ENCODE assay signal across 19 cellular contexts in the genomic region with DNA sequence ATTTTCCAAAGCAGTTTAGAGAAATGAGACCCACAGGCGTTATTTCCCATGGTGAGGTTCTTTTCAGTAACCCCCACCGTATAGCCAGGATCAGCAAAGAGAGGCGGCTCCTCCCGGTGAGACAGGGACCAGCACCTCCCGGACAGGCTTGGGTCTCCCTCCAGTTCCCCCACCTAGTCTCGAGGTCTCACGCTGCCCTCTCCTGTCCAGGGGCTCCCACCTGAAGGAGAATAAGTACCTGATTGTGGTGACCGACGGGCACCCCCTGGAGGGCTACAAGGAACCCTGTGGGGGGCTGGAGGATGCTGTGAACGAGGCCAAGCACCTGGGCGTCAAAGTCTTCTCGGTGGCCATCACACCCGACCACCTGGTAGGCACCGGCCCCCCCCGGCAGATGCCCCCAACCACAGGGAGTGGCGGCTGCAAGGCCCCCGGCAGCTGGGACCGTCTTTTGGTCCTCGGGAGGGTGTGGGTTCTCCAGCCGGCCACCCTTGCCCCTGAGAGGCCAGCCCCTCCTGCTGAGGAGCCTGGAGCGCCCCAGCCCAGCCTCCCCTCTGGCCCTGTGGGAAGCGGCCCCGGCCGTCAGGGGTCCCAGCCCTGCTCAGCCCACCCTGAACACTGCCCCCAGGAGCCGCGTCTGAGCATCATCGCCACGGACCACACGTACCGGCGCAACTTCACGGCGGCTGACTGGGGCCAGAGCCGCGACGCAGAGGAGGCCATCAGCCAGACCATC. TPM values are rescaled to one million over a fixed set of nuclear protein-coding genes. Genes with fewer than 3 reads are reported as not detected.
DNase-seq lines count a peak whose midpoint lies in the region; ATAC-seq, FAIRE-seq and TF ChIP-seq lines count a peak whose summit lies in the region.
"Had no signal": no experiment of that assay in that cellular context is flagged by ENCODE, and none has a peak within 500 bp of the region (broad histone marks: within the 10 kb centered on the region; RNA-seq: fewer than 3 reads in every experiment).

No MANE protein-coding gene starts in this region.

- WGBS in right lobe of liver (ENCODE audit: insufficient coverage, low coverage, low lambda C conversion rate, missing lambda C conversion rate): 85% methylated on average over 7 of the region's 36 CpGs
- WGBS in HepG2 (ENCODE audit: low lambda C conversion rate): 96% methylated on average over 11 of the region's 36 CpGs
- WGBS in esophagus muscularis mucosa: 76% methylated on average over 12 of the region's 36 CpGs
- 68 to 80% (median 79%) methylated on average over 29 to 36 of the region's 36 CpGs for WGBS in ovary, 3 donors

- no peak overlapping the region for H3K4me2 ChIP-seq in HepG2 (ENCODE audit: low read depth, low read length)

- no peak for TF ChIP-seq CTCF in right lobe of liver (IDR thresholded peaks at IDR 0.05)
- no peak for TF ChIP-seq CTCF in HepG2 (CRISPR knock-in tag; IDR thresholded peaks at IDR 0.05)
- no peak for TF ChIP-seq CTCF in esophagus muscularis mucosa (IDR thresholded peaks at IDR 0.05)
- TF ChIP-seq CTCF in ovary (IDR thresholded peaks at IDR 0.05): no peak

- H3K79me2 ChIP-seq in HepG2 (ENCODE audit: insufficient read depth, low read length): no peaks in the 10 kb centered on the region

- TF ChIP-seq EP300 in HepG2 (IDR thresholded peaks at IDR 0.05; ENCODE audit: low read depth in 2 of 2, low read length in 2 of 2) (no peak), HepG2 (CRISPR knock-in tag; IDR thresholded peaks at IDR 0.05; ENCODE audit: borderline replicate concordance) (no peak), esophagus muscularis mucosa (IDR thresholded peaks at IDR 0.05) (no peak), ovary (IDR thresholded peaks at IDR 0.05) (no peak)

- BruUV-seq in HepG2 (replicated peaks; lab: Mats Ljungman, UMichigan): no TSS peak

- no peak for ATAC-seq in right lobe of liver
- ATAC-seq in HepG2: no peak
- no peak for ATAC-seq in GM18520 (IDR thresholded peaks at IDR 0.05; ENCODE audit: unreplicated experiment)
- ATAC-seq: activated T-helper 17 cell treated with anti-CD3 and anti-CD28 coated beads, Interleukin-2, amount 50 U/mL, for 72 hours; naive thymus-derived CD4-positive, alpha-beta T cell had no signal

- DNase-seq in right lobe of liver (peak in 2 of 3 donors; percentile 19 to 39), HepG2 (ENCODE audit: low spot score) (no peak), esophagus muscularis mucosa (ENCODE audit: extremely low spot score) (no peak), ovary (peak; percentile 13 to 42 (median 31)), GDM1 (lab: John Stamatoyannopoulos, UW) (no peak), HCEC 1CT (no peak), DMS53 (lab: John Stamatoyannopoulos, UW) (no peak)
- DNase-seq: immature natural killer cell; mammary epithelial cell; NCI-H2107; NCI-H524 treated with DMSO at 0.1 percent for 48 hours; SHP77 treated with DMSO at 0.1 percent for 48 hours; stimulated activated naive CD4-positive, alpha-beta T cell treated with Interleukin-2 at 50 U/mL for 16 hours had no signal

- no peak overlapping the region for H2AFZ ChIP-seq in HepG2 (ENCODE audit: low read length)

- H3K27ac ChIP-seq in right lobe of liver: no peak overlapping the region
- no peak overlapping the region for H3K27ac ChIP-seq in HepG2 (ENCODE audit: extremely low read length, insufficient read depth, low read length)
- H3K27ac ChIP-seq in esophagus muscularis mucosa (replicated peaks in 1 of 4): peak overlapping the region; percentile 96 to 99 (median 97)
- peak overlapping the region; percentile 14 to 32 for H3K27ac ChIP-seq in ovary
- H3K27ac ChIP-seq: VCaP had no signal

- H3K4me3 ChIP-seq in right lobe of liver (no peak overlapping the region), HepG2 (replicated peaks in 1 of 3; ENCODE audit: insufficient read depth in 1 of 3, low read depth in 2 of 3, low read length in 3 of 3) (no peak overlapping the region), esophagus muscularis mucosa (peak overlapping the region in 1 of 4 donors; percentile 71), ovary (no peak overlapping the region)

- H4K20me1 ChIP-seq in HepG2 (ENCODE audit: insufficient read depth, low read length): no peaks in the 10 kb centered on the region

- no peaks in the 10 kb centered on the region for H3K27me3 ChIP-seq in right lobe of liver
- H3K27me3 ChIP-seq in HepG2 (ENCODE audit: control insufficient read depth in 1 of 2, insufficient read depth in 2 of 2, low read length in 2 of 2): peaks cover 3 to 12% of the 10 kb centered on the region in 2 experiments; a peak in 4 of 5 replicates
- H3K27me3 ChIP-seq in esophagus muscularis mucosa: no peaks in the 10 kb centered on the region
- no peaks in the 10 kb centered on the region for H3K27me3 ChIP-seq in ovary

- H3K4me1 ChIP-seq in right lobe of liver (peaks cover 0 to 4% (median 2%) of the 10 kb centered on the region in 4 donors), HepG2 (ENCODE audit: insufficient read depth, low read length) (peaks cover 9% of the 10 kb centered on the region), esophagus muscularis mucosa (peaks cover 26 to 84% (median 78%) of the 10 kb centered on the region in 4 donors), ovary (ENCODE audit: insufficient read depth) (peaks cover 18% of the 10 kb centered on the region)

- POLR2A ChIA-PET in HepG2 (lab: Yijun Ruan, JAX): no interaction called here

- TF ChIP-seq RAD21 in HepG2 (CRISPR knock-in tag; IDR thresholded peaks at IDR 0.05): no peak

- TF ChIP-seq POLR2A in right lobe of liver (IDR thresholded peaks at IDR 0.05) (no peak), HepG2 (IDR thresholded peaks at IDR 0.05; ENCODE audit: insufficient read depth in 1 of 2, low read depth in 2 of 2, low read length in 2 of 2) (no peak), esophagus muscularis mucosa (IDR thresholded peaks at IDR 0.05; ENCODE audit: low read depth) (no peak), ovary (IDR thresholded peaks at IDR 0.05) (no peak)

- no peaks in the 10 kb centered on the region for H3K9me3 ChIP-seq in right lobe of liver
- no peaks in the 10 kb centered on the region for H3K9me3 ChIP-seq in HepG2 (ENCODE audit: low read length)
- H3K9me3 ChIP-seq in esophagus muscularis mucosa: no peaks in the 10 kb centered on the region
- H3K9me3 ChIP-seq in ovary: no peaks in the 10 kb centered on the region
- H3K9me3 ChIP-seq: Caco-2 had no signal

- CTCF ChIA-PET in HepG2 (lab: Yijun Ruan, JAX; ENCODE audit: low intra/inter-chr PET ratio, low total read pairs): no interaction called here

- FAIRE-seq in HepG2 (lab: Jason Lieb, UNC): no peak
- FAIRE-seq: colon had no signal

- H3K9ac ChIP-seq in HepG2 (ENCODE audit: insufficient read depth, low read depth, low read length): no peak overlapping the region

- intact Hi-C loops in right lobe of liver (cut with DNase I) (no loop called here), HepG2 (cut with micrococcal nuclease; ENCODE audit: unreplicated experiment) (no loop called here), esophagus muscularis mucosa (cut with DNase I) (no loop called here), ovary (cut with DNase I) (no loop called here)

- in situ Hi-C loops in HepG2 (cut with HindIII; ENCODE audit: extremely low pct_ligation_motif_present, low pct_unique_long_range_greater_than_20kb): no loop called here

- H3K36me3 ChIP-seq in right lobe of liver (no peaks in the 10 kb centered on the region), HepG2 (replicated peaks in 1 of 2; ENCODE audit: control insufficient read depth in 1 of 2, insufficient read depth in 2 of 2, low read length in 2 of 2) (no peaks in the 10 kb centered on the region), esophagus muscularis mucosa (peaks cover 43 to 74% (median 72%) of the 10 kb centered on the region in 4 donors), ovary (no peaks in the 10 kb centered on the region)

TF ChIP-seq in HepG2, 621 proteins besides CTCF, POLR2A, EP300 and RAD21 (continues in another document):
- TF ChIP-seq GPN1 (CRISPR knock-in tag; IDR thresholded peaks at IDR 0.05; ENCODE audit: borderline replicate concordance): no peak
- TF ChIP-seq ZNF550 (CRISPR knock-in tag; IDR thresholded peaks at IDR 0.05; ENCODE audit: borderline replicate concordance): no peak
- TF ChIP-seq ZSCAN9 (CRISPR knock-in tag; IDR thresholded peaks at IDR 0.05; ENCODE audit: borderline replicate concordance): no peak
- no peak for TF ChIP-seq ZNF572 (CRISPR knock-in tag; IDR thresholded peaks at IDR 0.05)
- no peak for TF ChIP-seq ZNF20 (CRISPR knock-in tag; IDR thresholded peaks at IDR 0.05)
- TF ChIP-seq MED13 (CRISPR knock-in tag; IDR thresholded peaks at IDR 0.05): no peak
- TF ChIP-seq ZNF546 (CRISPR knock-in tag; conservative IDR thresholded peaks at IDR 0.05): no peak
- TF ChIP-seq GATAD2A (CRISPR knock-in tag; IDR thresholded peaks at IDR 0.05): no peak
- no peak for TF ChIP-seq ADNP (CRISPR knock-in tag; IDR thresholded peaks at IDR 0.05)
- TF ChIP-seq ZNF329 (CRISPR knock-in tag; IDR thresholded peaks at IDR 0.05; ENCODE audit: low read depth): no peak

RNA-seq across cellular contexts. Expression of a gene that starts 4.9 kb away (rescaled TPM):
- 10 to 100 TPM; 28.2 to 79.9 (median 51.1) TPM for total RNA-seq in right lobe of liver
- total RNA-seq in HepG2 (2016; rRNA removed; fragmentation: Illumina TruSeq; extraction: Trizol): 0.46 and 3.1 TPM in 2 replicates
- 0.09 and 0.40 TPM in 2 replicates for total RNA-seq in HepG2 (2016; cell fraction: cytosol; rRNA removed; fragmentation: Illumina TruSeq; extraction: Trizol; ENCODE audit: low read depth)
- 0.55 and 4.3 TPM in 2 replicates for total RNA-seq in HepG2 (2016; cell fraction: insoluble cytoplasmic fraction; rRNA removed; fragmentation: Illumina TruSeq; extraction: Trizol)
- 0.28 and 0.41 TPM in 2 replicates for total RNA-seq in HepG2 (2016; cell fraction: membrane; rRNA removed; fragmentation: Illumina TruSeq; extraction: Trizol)
- 4.1 and 6.4 TPM in 2 replicates for total RNA-seq in HepG2 (2016; cell fraction: nucleus; rRNA removed; fragmentation: Illumina TruSeq; extraction: Trizol)
- 4.8 and 9.8 TPM in 2 replicates for polyA plus RNA-seq in HepG2 (2011; rRNA removed)
- 2.4 TPM in 2 replicates for polyA plus RNA-seq in HepG2 (2011; cell fraction: cytosol; rRNA removed)
- polyA plus RNA-seq in HepG2 (2011; cell fraction: nucleus; rRNA removed): 190 and 201 TPM in 2 replicates
- polyA plus RNA-seq in HepG2 (2012): 10.0 and 14.2 TPM in 2 replicates
- polyA plus RNA-seq in HepG2 (2016; cell fraction: cytosol; fragmentation: Illumina TruSeq; extraction: Trizol; ENCODE audit: low read depth): 0.17 TPM in 2 replicates
- 0.58 and 1.7 TPM in 2 replicates for polyA plus RNA-seq in HepG2 (2016; cell fraction: insoluble cytoplasmic fraction; fragmentation: Illumina TruSeq; extraction: Trizol; ENCODE audit: low read depth)
- polyA plus RNA-seq in HepG2 (2016; cell fraction: membrane; fragmentation: Illumina TruSeq; extraction: Trizol; ENCODE audit: low read depth): 0.13 and 0.28 TPM in 2 replicates
- 20.5 and 25.0 TPM in 2 replicates for polyA plus RNA-seq in HepG2 (2016; cell fraction: nucleus; fragmentation: Illumina TruSeq; extraction: Trizol; ENCODE audit: insufficient read depth, low read depth)
- 0.07 and 11.2 TPM in 2 replicates for polyA minus RNA-seq in HepG2 (2011; rRNA and poly(A)+ RNA removed; ENCODE audit: low replicate concordance)
- 1.1 and 1.8 TPM in 2 replicates for polyA minus RNA-seq in HepG2 (2011; cell fraction: cytosol; rRNA and poly(A)+ RNA removed)
- 3.9 and 6.7 TPM in 2 replicates for polyA minus RNA-seq in HepG2 (2011; cell fraction: nucleus; rRNA and poly(A)+ RNA removed)
- total RNA-seq in esophagus muscularis mucosa: 1,000 to 10,000 TPM in 2 of 4 donors, 100 to 1,000 TPM in 2; 646 to 1,432 (median 1,078) TPM
- total RNA-seq in ovary: 100 to 1,000 TPM; 389 to 779 (median 731) TPM
- 100 to 1,000 TPM; 112 to 905 TPM for polyA plus RNA-seq in ovary

Comparison
In these comparisons a context has a peak if more than half of its experiments do, and no peak if none do; other contexts are left out.
1. DNase-seq: peak in right lobe of liver (2 of 3) and ovary (5 of 5); none in HepG2 (single experiment), esophagus muscularis mucosa (single experiment), GDM1 (single experiment), HCEC 1CT (single experiment) and DMS53 (single experiment).
2. H3K27ac ChIP-seq: peak in esophagus muscularis mucosa (4 of 4) and ovary (2 of 2); none in right lobe of liver (0 of 3) and HepG2 (single experiment).